ENCODE assay signal across 20 cellular contexts in the genomic region with DNA sequence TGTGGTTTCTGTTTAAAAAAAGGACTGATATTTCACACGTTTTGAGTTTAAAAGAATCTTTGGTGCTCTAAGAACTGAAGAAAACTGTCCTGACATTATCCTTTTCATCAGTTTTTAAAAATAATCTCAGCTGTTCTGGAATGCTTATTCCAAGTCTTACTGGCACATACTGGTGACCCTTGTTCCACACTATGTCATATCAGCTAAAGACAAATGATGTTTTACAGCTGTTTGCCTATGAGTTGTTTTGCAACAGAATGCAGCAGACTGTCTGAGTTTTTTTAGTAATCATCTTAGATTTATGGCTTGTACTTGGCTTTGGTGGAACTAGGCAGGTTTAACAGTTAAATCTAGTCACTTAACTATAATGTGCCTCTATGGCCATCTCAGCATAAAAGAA.
"Had no signal": no experiment of that assay in that cellular context is flagged by ENCODE, and none has a peak within 500 bp of the region (broad histone marks: within the 10 kb centered on the region; RNA-seq: fewer than 3 reads in every experiment).

No MANE protein-coding gene starts in this region.

- H3K27me3 ChIP-seq: ascending aorta, brain microvascular endothelial cell, neutrophil, pancreas had no signal

- H3K9me3 ChIP-seq: neutrophil, pancreas had no signal

- H3K4me3 ChIP-seq: ascending aorta, lung, pancreas, SK-N-MC, smooth muscle cell had no signal

- DNase-seq: activated CD4-positive, alpha-beta T cell treated with anti-CD3 and anti-CD28 coated beads, Interleukin-2, amount 50 U/mL, for 1 hour; activated CD8-positive, alpha-beta T cell treated with anti-CD3 and anti-CD28 coated beads, Interleukin-2, amount 10 ng/mL, durations not matched to agents 7 days and 5 days; activated gamma-delta T cell; brain microvascular endothelial cell; central memory CD4-positive, alpha-beta T cell; effector memory CD4-positive, alpha-beta T cell; foreskin keratinocyte; hippocampal formation; kidney glomerular epithelial cell; naive thymus-derived CD8-positive, alpha-beta T cell; pancreas; stimulated activated CD4-positive, alpha-beta T cell treated with anti-CD3 and anti-CD28 coated beads, Interleukin-15, amount 100 ng/mL, for 24 hours; stimulated activated CD4-positive, alpha-beta T cell treated with anti-CD3 and anti-CD28 coated beads, Interleukin-2, amount 100 ng/mL, for 48 hours; stimulated activated CD8-positive, alpha-beta memory T cell treated with anti-CD3 and anti-CD28 coated beads, Interleukin-4, amount 100 ng/mL, for 48 hours; stimulated activated naive CD4-positive, alpha-beta T cell had no signal

- H3K4me2 ChIP-seq: smooth muscle cell had no signal

- H3K4me1 ChIP-seq: ascending aorta, foreskin keratinocyte, pancreas had no signal

- H3K36me3 ChIP-seq: ascending aorta, brain microvascular endothelial cell, neutrophil, pancreas had no signal

- H3K27ac ChIP-seq: ascending aorta, brain microvascular endothelial cell, foreskin keratinocyte, neutrophil, pancreas, SK-N-MC had no signal
